ENCODE assay signal across 11 cellular contexts in genomic region chr21:44316277-44316900, GRCh38. TPM values are rescaled to one million over a fixed set of nuclear protein-coding genes. Genes with fewer than 3 reads are reported as not detected.
DNase-seq lines count a peak whose midpoint lies in the region; ATAC-seq and TF ChIP-seq lines count a peak whose summit lies in the region.
"Had no signal": no experiment of that assay in that cellular context is flagged by ENCODE, and none has a peak within 500 bp of the region (broad histone marks: within the 10 kb centered on the region; RNA-seq: fewer than 3 reads in every experiment).

No MANE protein-coding gene starts in this region.

- H3K4me3 ChIP-seq in neural progenitor cell, result no peak overlapping the region
- H3K4me3 ChIP-seq: PC-9 had no signal

- H3K36me3 ChIP-seq in neural progenitor cell, result no peaks in the 10 kb centered on the region

- no peaks in the 10 kb centered on the region for H3K9me3 Mint-ChIP-seq in activated CD8-positive, alpha-beta T cell treated with anti-CD3 and anti-CD28 coated beads for 36 hours
- H3K9me3 Mint-ChIP-seq in activated CD8-positive, alpha-beta T cell treated with anti-CD3 and anti-CD28 coated beads, Interleukin-2, amount 10 ng/mL, durations not matched to agents 7 days and 5 days (ENCODE audit: insufficient read depth), result no peaks in the 10 kb centered on the region
- no peaks in the 10 kb centered on the region for H3K9me3 Mint-ChIP-seq in neural progenitor cell

- no peak overlapping the region for H2AFZ ChIP-seq in neural progenitor cell (replicated peaks)
- H2AFZ ChIP-seq: PC-9 had no signal

- H3K36me3 Mint-ChIP-seq in activated CD8-positive, alpha-beta T cell treated with anti-CD3 and anti-CD28 coated beads for 36 hours (ENCODE audit: low read depth), result peaks cover 3% of the 10 kb centered on the region
- peaks cover 14% of the 10 kb centered on the region for H3K36me3 Mint-ChIP-seq in activated CD8-positive, alpha-beta T cell treated with anti-CD3 and anti-CD28 coated beads, Interleukin-2, amount 10 ng/mL, durations not matched to agents 7 days and 5 days (ENCODE audit: low read depth)
- peaks cover 3% of the 10 kb centered on the region for H3K36me3 Mint-ChIP-seq in neural progenitor cell

- H3K27me3 ChIP-seq in neural progenitor cell, result no peaks in the 10 kb centered on the region

- no peak for TF ChIP-seq CTCF in activated CD8-positive, alpha-beta T cell treated with anti-CD3 and anti-CD28 coated beads for 36 hours (IDR thresholded peaks at IDR 0.05)
- no peak for TF ChIP-seq CTCF in neural progenitor cell (IDR thresholded peaks at IDR 0.05)

- H3K27ac ChIP-seq in neural progenitor cell, result no peak overlapping the region
- H3K27ac ChIP-seq: PC-9 had no signal

- CTCF ChIA-PET in activated CD8-positive, alpha-beta T cell treated with anti-CD3 and anti-CD28 coated beads for 36 hours (lab: Charles Lee), result no interaction called here
- CTCF ChIA-PET in activated CD8-positive, alpha-beta T cell treated with anti-CD3 and anti-CD28 coated beads, Interleukin-2, amount 10 ng/mL, durations not matched to agents 7 days and 5 days (lab: Charles Lee), result interaction anchor here (0.9 kb wide), 1 partner anchor 17 kb away, joined by 3 read pairs; no protein-coding TSS in a partner anchor

- POLR2A ChIA-PET in activated CD8-positive, alpha-beta T cell treated with anti-CD3 and anti-CD28 coated beads for 36 hours (lab: Charles Lee), result interaction anchor here (1.8 to 2.0 kb wide), 2 partner anchors 12 to 17 kb away, joined by 4 to 11 read pairs; no protein-coding TSS in a partner anchor
- POLR2A ChIA-PET in activated CD8-positive, alpha-beta T cell treated with anti-CD3 and anti-CD28 coated beads, Interleukin-2, amount 10 ng/mL, durations not matched to agents 7 days and 5 days (lab: Charles Lee), result no interaction called here

- no peaks in the 10 kb centered on the region for H4K20me1 ChIP-seq in neural progenitor cell (ENCODE audit: low read depth)

- intact Hi-C loops in activated CD8-positive, alpha-beta T cell treated with anti-CD3 and anti-CD28 coated beads for 36 hours (cut with micrococcal nuclease), result no loop called here

- H3K27ac Mint-ChIP-seq in activated CD8-positive, alpha-beta T cell treated with anti-CD3 and anti-CD28 coated beads for 36 hours, result peak overlapping the region; percentile 25
- H3K27ac Mint-ChIP-seq in activated CD8-positive, alpha-beta T cell treated with anti-CD3 and anti-CD28 coated beads, Interleukin-2, amount 10 ng/mL, durations not matched to agents 7 days and 5 days, result no peak overlapping the region
- peak overlapping the region; percentile 93 for H3K27ac Mint-ChIP-seq in neural progenitor cell

- H3K79me2 ChIP-seq in neural progenitor cell (ENCODE audit: low read depth), result no peaks in the 10 kb centered on the region

- no peaks in the 10 kb centered on the region for H3K27me3 Mint-ChIP-seq in activated CD8-positive, alpha-beta T cell treated with anti-CD3 and anti-CD28 coated beads for 36 hours
- no peaks in the 10 kb centered on the region for H3K27me3 Mint-ChIP-seq in activated CD8-positive, alpha-beta T cell treated with anti-CD3 and anti-CD28 coated beads, Interleukin-2, amount 10 ng/mL, durations not matched to agents 7 days and 5 days (ENCODE audit: low read depth)
- H3K27me3 Mint-ChIP-seq in neural progenitor cell (ENCODE audit: insufficient read depth, low read depth), result peaks cover 3% of the 10 kb centered on the region

- no peaks in the 10 kb centered on the region for H3K9me3 ChIP-seq in neural progenitor cell (ENCODE audit: low read depth)

- no peak overlapping the region for H3K4me2 ChIP-seq in neural progenitor cell
- H3K4me2 ChIP-seq: PC-9 had no signal

- H3K9ac ChIP-seq in neural progenitor cell, result no peak overlapping the region

- H3K4me1 ChIP-seq in neural progenitor cell, result no peaks in the 10 kb centered on the region

- no peak for ATAC-seq in activated CD8-positive, alpha-beta T cell treated with anti-CD3 and anti-CD28 coated beads for 36 hours
- ATAC-seq in activated CD8-positive, alpha-beta T cell treated with anti-CD3 and anti-CD28 coated beads, Interleukin-2, amount 10 ng/mL, durations not matched to agents 7 days and 5 days, result no peak
- ATAC-seq: SK-N-SH treated with all-trans-retinoic acid at 6 μM for 48 hours had no signal

- H3K4me1 Mint-ChIP-seq in activated CD8-positive, alpha-beta T cell treated with anti-CD3 and anti-CD28 coated beads for 36 hours (ENCODE audit: low read depth), result no peaks in the 10 kb centered on the region
- no peaks in the 10 kb centered on the region for H3K4me1 Mint-ChIP-seq in activated CD8-positive, alpha-beta T cell treated with anti-CD3 and anti-CD28 coated beads, Interleukin-2, amount 10 ng/mL, durations not matched to agents 7 days and 5 days (ENCODE audit: low read depth)
- H3K4me1 Mint-ChIP-seq in neural progenitor cell, result no peaks in the 10 kb centered on the region

- DNase-seq in activated CD8-positive, alpha-beta T cell treated with anti-CD3 and anti-CD28 coated beads for 36 hours, result no peak
- no peak for DNase-seq in activated CD8-positive, alpha-beta T cell treated with anti-CD3 and anti-CD28 coated beads, Interleukin-2, amount 10 ng/mL, durations not matched to agents 7 days and 5 days
- DNase-seq in neural progenitor cell (ENCODE audit: low spot score) (no peak), mucosa of gallbladder (ENCODE audit: low spot score) (no peak)
- DNase-seq: 8988T, erythroblast, NCI-H748 treated with DMSO at 0.1 percent for 48 hours, PC-9, retina had no signal

- H3K4me3 Mint-ChIP-seq in activated CD8-positive, alpha-beta T cell treated with anti-CD3 and anti-CD28 coated beads for 36 hours, result no peak overlapping the region
- no peak overlapping the region for H3K4me3 Mint-ChIP-seq in activated CD8-positive, alpha-beta T cell treated with anti-CD3 and anti-CD28 coated beads, Interleukin-2, amount 10 ng/mL, durations not matched to agents 7 days and 5 days
- H3K4me3 Mint-ChIP-seq in neural progenitor cell, result peak overlapping the region; percentile 52

- H3F3A ChIP-seq in neural progenitor cell (ENCODE audit: low read depth), result no peaks in the 10 kb centered on the region

RNA-seq across cellular contexts. Expression of gene PFKL, which starts 16.5 kb away (rescaled TPM):
- 100 to 1,000 TPM; 188 to 200 TPM for total RNA-seq in activated CD8-positive, alpha-beta T cell treated with anti-CD3 and anti-CD28 coated beads for 36 hours
- total RNA-seq in activated CD8-positive, alpha-beta T cell treated with anti-CD3 and anti-CD28 coated beads, Interleukin-2, amount 10 ng/mL, durations not matched to agents 7 days and 5 days, result 100 to 1,000 TPM; 191 to 199 TPM
- total RNA-seq in neural progenitor cell (ENCODE audit: low replicate concordance) (48.7 and 126 TPM in 2 replicates), mucosa of gallbladder (319 TPM)

RNA-seq across cellular contexts. Expression of gene CFAP410, which starts 22.8 kb away (rescaled TPM):
- 10 to 100 TPM; 17.2 TPM for total RNA-seq in activated CD8-positive, alpha-beta T cell treated with anti-CD3 and anti-CD28 coated beads for 36 hours
- total RNA-seq in activated CD8-positive, alpha-beta T cell treated with anti-CD3 and anti-CD28 coated beads, Interleukin-2, amount 10 ng/mL, durations not matched to agents 7 days and 5 days, result 10 to 100 TPM; 16.8 to 17.4 TPM
- 7.5 and 17.9 TPM in 2 replicates for total RNA-seq in neural progenitor cell (ENCODE audit: low replicate concordance)
- total RNA-seq in mucosa of gallbladder, result 24.7 TPM

RNA-seq across cellular contexts. Expression of gene AIRE, which starts 30.7 kb away (rescaled TPM):
- not detected for total RNA-seq in activated CD8-positive, alpha-beta T cell treated with anti-CD3 and anti-CD28 coated beads for 36 hours
- total RNA-seq in activated CD8-positive, alpha-beta T cell treated with anti-CD3 and anti-CD28 coated beads, Interleukin-2, amount 10 ng/mL, durations not matched to agents 7 days and 5 days, result not detected
- not detected in 2 replicates for total RNA-seq in neural progenitor cell (ENCODE audit: low replicate concordance)
- 0.17 TPM for total RNA-seq in mucosa of gallbladder
- total RNA-seq: glomerular endothelial cell, PC-9 had no signal

RNA-seq across cellular contexts. Expression of gene TRPM2, which starts 37.0 kb away (rescaled TPM):
- 1 to 10 TPM; 2.6 to 3.7 TPM for total RNA-seq in activated CD8-positive, alpha-beta T cell treated with anti-CD3 and anti-CD28 coated beads for 36 hours
- 10 to 100 TPM; 35.6 to 40.9 TPM for total RNA-seq in activated CD8-positive, alpha-beta T cell treated with anti-CD3 and anti-CD28 coated beads, Interleukin-2, amount 10 ng/mL, durations not matched to agents 7 days and 5 days
- total RNA-seq in neural progenitor cell (ENCODE audit: low replicate concordance), result 0.28 TPM in 1 of 2 replicates, not detected in the other
- 13.8 TPM for total RNA-seq in mucosa of gallbladder
- total RNA-seq: PC-9 had no signal

RNA-seq across cellular contexts. Expression of gene DNMT3L, which starts 54.7 kb away (rescaled TPM):
- total RNA-seq in activated CD8-positive, alpha-beta T cell treated with anti-CD3 and anti-CD28 coated beads for 36 hours, result not detected
- total RNA-seq in activated CD8-positive, alpha-beta T cell treated with anti-CD3 and anti-CD28 coated beads, Interleukin-2, amount 10 ng/mL, durations not matched to agents 7 days and 5 days, result not detected
- total RNA-seq in neural progenitor cell (ENCODE audit: low replicate concordance) (not detected in 2 replicates), mucosa of gallbladder (not detected)
- total RNA-seq: glomerular endothelial cell, PC-9 had no signal
